In genomic region chr20:58519940-58520712, GRCh38 we compare ENCODE assay signal across 19 cellular contexts. TPM values are rescaled to one million over a fixed set of nuclear protein-coding genes. Genes with fewer than 3 reads are reported as not detected.
DNase-seq lines count a peak whose midpoint lies in the region; ATAC-seq and TF ChIP-seq lines count a peak whose summit lies in the region.
"Had no signal": no experiment of that assay in that cellular context is flagged by ENCODE, and none has a peak within 500 bp of the region (broad histone marks: within the 10 kb centered on the region; RNA-seq: fewer than 3 reads in every experiment).

No MANE protein-coding gene starts in this region.

- no peaks in the 10 kb centered on the region for H3K27me3 ChIP-seq in right atrium auricular region

- H3K27me3 Mint-ChIP-seq in memory B cell (peaks cover 22% of the 10 kb centered on the region), mesothelial cell of epicardium (ENCODE audit: low read depth) (peaks cover 67% of the 10 kb centered on the region)

- peaks cover 3% of the 10 kb centered on the region for H3K9me3 Mint-ChIP-seq in memory B cell
- no peaks in the 10 kb centered on the region for H3K9me3 Mint-ChIP-seq in mesothelial cell of epicardium
- H3K9me3 Mint-ChIP-seq: CD8-positive, alpha-beta memory T cell had no signal

- H3K9me3 ChIP-seq in HEK293 (ENCODE audit: control insufficient read depth, insufficient read depth, low read depth, low read length) (no peaks in the 10 kb centered on the region), right atrium auricular region (no peaks in the 10 kb centered on the region)
- H3K9me3 ChIP-seq: HAP-1, SK-N-SH had no signal

- no peak overlapping the region for H3K27ac ChIP-seq in HEK293 (ENCODE audit: extremely low read depth, low read depth, low read length)
- H3K27ac ChIP-seq in right atrium auricular region = no peak overlapping the region
- H3K27ac ChIP-seq: C4-2B had no signal

- H3K36me3 ChIP-seq in HEK293 (ENCODE audit: control insufficient read depth in 2 of 2, insufficient read depth in 1 of 2, low read length in 2 of 2) (no peaks in the 10 kb centered on the region), right atrium auricular region (no peaks in the 10 kb centered on the region)
- H3K36me3 ChIP-seq: HAP-1 had no signal

- POLR2A ChIA-PET in HEK293 (lab: Yijun Ruan, JAX) = no interaction called here

- peak; percentile 34 for ATAC-seq in memory B cell (ENCODE audit: low read depth)
- no peak for ATAC-seq in HG03457 (IDR thresholded peaks at IDR 0.05; ENCODE audit: unreplicated experiment)
- ATAC-seq: Panc1 had no signal

- DNase-seq in Caki2 (ENCODE audit: low read depth) (peak; percentile 26), ecto neural progenitor cell (ENCODE audit: low spot score) (peak; percentile 6), memory B cell (ENCODE audit: low spot score in 2 of 2) (no peak), NCI-H510A (lab: John Stamatoyannopoulos, UW) (no peak), right atrium auricular region (ENCODE audit: low spot score) (no peak), mesothelial cell of epicardium (ENCODE audit: low spot score in 2 of 2, unreplicated experiment in 2 of 2) (no peak)
- DNase-seq: CD8-positive, alpha-beta memory T cell; EL; Kasumi-1; NCI-H1694; NCI-H2081 treated with DMSO at 0.1 percent for 48 hours; NCI-H446 treated with DMSO at 0.1 percent for 48 hours; SIG-M5; SK-N-SH had no signal

- H3K4me3 Mint-ChIP-seq in memory B cell = no peak overlapping the region
- no peak overlapping the region for H3K4me3 Mint-ChIP-seq in mesothelial cell of epicardium
- H3K4me3 Mint-ChIP-seq: CD8-positive, alpha-beta memory T cell had no signal

- no peak for TF ChIP-seq CTCF in HEK293 (tag by site-specific recombination; IDR thresholded peaks at IDR 0.05)
- TF ChIP-seq CTCF in right atrium auricular region (IDR thresholded peaks at IDR 0.05) = no peak
- no peak for TF ChIP-seq CTCF in mesothelial cell of epicardium (IDR thresholded peaks at IDR 0.05; ENCODE audit: unreplicated experiment)

- no peak overlapping the region for H3K27ac Mint-ChIP-seq in memory B cell
- no peak overlapping the region for H3K27ac Mint-ChIP-seq in mesothelial cell of epicardium
- H3K27ac Mint-ChIP-seq: CD8-positive, alpha-beta memory T cell had no signal

- H3K4me1 ChIP-seq in HEK293 (ENCODE audit: control insufficient read depth, insufficient read depth, low read length) (no peaks in the 10 kb centered on the region), right atrium auricular region (peaks cover 0 to 4% of the 10 kb centered on the region in 2 donors)

- H3K4me1 Mint-ChIP-seq in memory B cell = peaks cover 5% of the 10 kb centered on the region
- H3K4me1 Mint-ChIP-seq in mesothelial cell of epicardium = peaks cover 10% of the 10 kb centered on the region
- H3K4me1 Mint-ChIP-seq: CD8-positive, alpha-beta memory T cell had no signal

- H3K4me3 ChIP-seq in HEK293 (ENCODE audit: low read depth, low read length) (no peak overlapping the region), right atrium auricular region (no peak overlapping the region)
- H3K4me3 ChIP-seq: HAP-1 had no signal

- in situ Hi-C loops in Caki2 (cut with HindIII; ENCODE audit: low pct_unique_long_range_greater_than_20kb, low sequenced_read_pairs) = no loop called here

- CTCF ChIA-PET in HEK293 (lab: Yijun Ruan, JAX) = no interaction called here

- H3K36me3 Mint-ChIP-seq in memory B cell (no peaks in the 10 kb centered on the region), mesothelial cell of epicardium (no peaks in the 10 kb centered on the region)
- H3K36me3 Mint-ChIP-seq: CD8-positive, alpha-beta memory T cell had no signal

TF ChIP-seq in HEK293, 187 proteins besides CTCF, POLR2A, EP300 and RAD21 (continues in another document):
- TF ChIP-seq ZNF416 (tag by site-specific recombination; IDR thresholded peaks at IDR 0.05) (no peak), ZNF341 (tag by site-specific recombination; IDR thresholded peaks at IDR 0.05; ENCODE audit: low read depth) (no peak), BCL11A (tag by site-specific recombination; IDR thresholded peaks at IDR 0.05; ENCODE audit: low read depth) (no peak), ZNF132 (tag by site-specific recombination; IDR thresholded peaks at IDR 0.05; ENCODE audit: borderline replicate concordance) (no peak), EGR2 (tag by site-specific recombination; IDR thresholded peaks at IDR 0.05; ENCODE audit: low read depth) (peak; percentile 89), MYNN (tag by site-specific recombination; IDR thresholded peaks at IDR 0.05; ENCODE audit: borderline replicate concordance) (no peak), PRDM2 (tag by site-specific recombination; IDR thresholded peaks at IDR 0.05; ENCODE audit: borderline replicate concordance) (no peak), ZNF768 (tag by site-specific recombination; IDR thresholded peaks at IDR 0.05) (no peak), ZFHX2 (tag by site-specific recombination; conservative IDR thresholded peaks at IDR 0.05) (peak; percentile 78), ZBTB17 (tag by site-specific recombination; IDR thresholded peaks at IDR 0.05) (no peak), ZNF530 (tag by site-specific recombination; IDR thresholded peaks at IDR 0.05; ENCODE audit: low read depth) (no peak), ZNF155 (tag by site-specific recombination; IDR thresholded peaks at IDR 0.05) (no peak)
- TF ChIP-seq, protein P1, sequence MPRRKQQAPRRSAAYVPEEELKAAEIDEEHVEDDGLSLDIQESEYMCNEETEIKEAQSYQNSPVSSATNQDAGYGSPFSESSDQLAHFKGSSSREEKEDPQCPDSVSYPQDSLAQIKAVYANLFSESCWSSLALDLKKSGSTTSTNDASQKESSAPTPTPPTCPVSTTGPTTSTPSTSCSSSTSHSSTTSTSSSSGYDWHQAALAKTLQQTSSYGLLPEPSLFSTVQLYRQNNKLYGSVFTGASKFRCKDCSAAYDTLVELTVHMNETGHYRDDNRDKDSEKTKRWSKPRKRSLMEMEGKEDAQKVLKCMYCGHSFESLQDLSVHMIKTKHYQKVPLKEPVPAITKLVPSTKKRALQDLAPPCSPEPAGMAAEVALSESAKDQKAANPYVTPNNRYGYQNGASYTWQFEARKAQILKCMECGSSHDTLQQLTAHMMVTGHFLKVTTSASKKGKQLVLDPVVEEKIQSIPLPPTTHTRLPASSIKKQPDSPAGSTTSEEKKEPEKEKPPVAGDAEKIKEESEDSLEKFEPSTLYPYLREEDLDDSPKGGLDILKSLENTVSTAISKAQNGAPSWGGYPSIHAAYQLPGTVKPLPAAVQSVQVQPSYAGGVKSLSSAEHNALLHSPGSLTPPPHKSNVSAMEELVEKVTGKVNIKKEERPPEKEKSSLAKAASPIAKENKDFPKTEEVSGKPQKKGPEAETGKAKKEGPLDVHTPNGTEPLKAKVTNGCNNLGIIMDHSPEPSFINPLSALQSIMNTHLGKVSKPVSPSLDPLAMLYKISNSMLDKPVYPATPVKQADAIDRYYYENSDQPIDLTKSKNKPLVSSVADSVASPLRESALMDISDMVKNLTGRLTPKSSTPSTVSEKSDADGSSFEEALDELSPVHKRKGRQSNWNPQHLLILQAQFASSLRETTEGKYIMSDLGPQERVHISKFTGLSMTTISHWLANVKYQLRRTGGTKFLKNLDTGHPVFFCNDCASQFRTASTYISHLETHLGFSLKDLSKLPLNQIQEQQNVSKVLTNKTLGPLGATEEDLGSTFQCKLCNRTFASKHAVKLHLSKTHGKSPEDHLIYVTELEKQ (tag by site-specific recombination; IDR thresholded peaks at IDR 0.05; ENCODE audit: borderline replicate concordance) = no peak

RNA-seq across cellular contexts. Expression of gene APCDD1L, which starts 4.9 kb away (rescaled TPM):
- not detected in 2 replicates for total RNA-seq in Caki2 (2014; rRNA removed; shearing (Covaris generic); ENCODE audit: low replicate concordance)
- 1 to 10 TPM in 1 of 2 donors, under 1 TPM in 1; 0.89 to 1.5 TPM for total RNA-seq in right atrium auricular region
- 0.07 to 0.16 TPM in 2 of 3 replicates, not detected in the other for total RNA-seq in mesothelial cell of epicardium
- total RNA-seq: CD8-positive, alpha-beta memory T cell had no signal

Comparison
In these comparisons a context has a peak if more than half of its experiments do, and no peak if none do; other contexts are left out.
1. DNase-seq: peak in Caki2 (single experiment) and ecto neural progenitor cell (single experiment); none in memory B cell (0 of 2), NCI-H510A (single experiment), right atrium auricular region (single experiment) and mesothelial cell of epicardium (0 of 2).